ENCODE assay signal across 8 cellular contexts in the genomic region with DNA sequence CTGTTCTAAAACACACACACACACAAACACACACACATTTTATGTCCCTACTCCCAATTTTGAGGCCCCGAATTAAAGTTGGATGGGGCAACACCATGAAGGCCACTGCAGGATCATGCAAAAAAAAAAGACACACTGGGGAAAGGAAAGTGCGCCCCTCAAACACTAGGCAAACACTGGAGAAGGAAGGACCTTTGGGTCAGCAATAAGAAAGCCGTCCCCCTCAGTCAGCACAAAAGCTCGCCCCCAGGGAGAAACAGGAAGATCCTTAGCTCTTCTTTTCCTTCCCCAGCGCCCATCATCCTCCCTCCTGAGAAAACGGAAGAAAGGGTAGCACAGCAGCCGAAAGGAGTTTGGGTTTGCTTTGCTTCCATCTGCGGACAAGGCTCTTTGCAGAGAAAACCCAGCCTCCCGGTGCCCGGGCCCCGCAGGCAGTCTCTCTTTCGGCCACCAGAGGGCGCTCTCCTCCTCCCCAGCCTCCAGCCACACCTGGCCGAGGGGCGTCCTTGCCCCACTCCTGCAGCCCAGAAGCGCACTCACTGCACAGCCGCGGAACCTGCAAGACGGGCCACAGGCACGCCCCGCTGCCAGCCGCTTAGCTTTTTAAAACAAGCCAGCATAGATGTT.
DNase-seq lines count a peak whose midpoint lies in the region; ATAC-seq and TF ChIP-seq lines count a peak whose summit lies in the region.

No MANE protein-coding gene starts in this region.

- H3K27ac ChIP-seq in Panc1 (ENCODE audit: low read length), result no peak overlapping the region

- H3K36me3 Mint-ChIP-seq in activated T-helper 2 cell treated with anti-CD3 and anti-CD28 coated beads, Interferon-gamma antibody, Interleukin-2, Interleukin-4, amounts not matched to agents 10 μg/mL and 5 μg/mL and 100 μg/mL, durations not matched to agents 14 hours and 24 hours and 36 hours (ENCODE audit: low read depth), result no peaks in the 10 kb centered on the region
- H3K36me3 Mint-ChIP-seq in nephron progenitor cell (ENCODE audit: low read depth), result no peaks in the 10 kb centered on the region

- BruUV-seq in Panc1 (replicated peaks; lab: Mats Ljungman, UMichigan), result no TSS peak

- H3K4me3 Mint-ChIP-seq in activated T-helper 2 cell treated with anti-CD3 and anti-CD28 coated beads, Interferon-gamma antibody, Interleukin-2, Interleukin-4, amounts not matched to agents 10 μg/mL and 5 μg/mL and 100 μg/mL, durations not matched to agents 14 hours and 24 hours and 36 hours (ENCODE audit: low read depth), result no peak overlapping the region
- peak overlapping the region; percentile 77 for H3K4me3 Mint-ChIP-seq in nephron progenitor cell

- no peaks in the 10 kb centered on the region for H3K36me3 ChIP-seq in Panc1 (ENCODE audit: control insufficient read depth, insufficient read depth, low read length)

- POLR2A ChIA-PET in Panc1 (lab: Charles Lee), result no interaction called here

- no peaks in the 10 kb centered on the region for H3K9me3 ChIP-seq in Panc1 (ENCODE audit: control insufficient read depth, insufficient read depth, low read depth, low read length)

- peaks cover 32% of the 10 kb centered on the region for H3K27me3 Mint-ChIP-seq in activated T-helper 2 cell treated with anti-CD3 and anti-CD28 coated beads, Interferon-gamma antibody, Interleukin-2, Interleukin-4, amounts not matched to agents 10 μg/mL and 5 μg/mL and 100 μg/mL, durations not matched to agents 14 hours and 24 hours and 36 hours (ENCODE audit: low read depth)
- H3K27me3 Mint-ChIP-seq in nephron progenitor cell (ENCODE audit: low read depth, poor library complexity), result peaks cover 53% of the 10 kb centered on the region

- no peak overlapping the region for H3K27ac Mint-ChIP-seq in activated T-helper 2 cell treated with anti-CD3 and anti-CD28 coated beads, Interferon-gamma antibody, Interleukin-2, Interleukin-4, amounts not matched to agents 10 μg/mL and 5 μg/mL and 100 μg/mL, durations not matched to agents 14 hours and 24 hours and 36 hours
- no peak overlapping the region for H3K27ac Mint-ChIP-seq in nephron progenitor cell

- in situ Hi-C loops in Panc1 (cut with HindIII; ENCODE audit: low pct_unique_long_range_greater_than_20kb, low sequenced_read_pairs), result no loop called here

- H3K4me1 Mint-ChIP-seq in activated T-helper 2 cell treated with anti-CD3 and anti-CD28 coated beads, Interferon-gamma antibody, Interleukin-2, Interleukin-4, amounts not matched to agents 10 μg/mL and 5 μg/mL and 100 μg/mL, durations not matched to agents 14 hours and 24 hours and 36 hours (ENCODE audit: low read depth), result peaks cover 2% of the 10 kb centered on the region
- peaks cover 11% of the 10 kb centered on the region for H3K4me1 Mint-ChIP-seq in nephron progenitor cell

- H3K4me1 ChIP-seq in Panc1 (ENCODE audit: control insufficient read depth, insufficient read depth, low read length), result no peaks in the 10 kb centered on the region; the same call in 1 of the 2 replicates

- no peaks in the 10 kb centered on the region for H3K9me3 Mint-ChIP-seq in activated T-helper 2 cell treated with anti-CD3 and anti-CD28 coated beads, Interferon-gamma antibody, Interleukin-2, Interleukin-4, amounts not matched to agents 10 μg/mL and 5 μg/mL and 100 μg/mL, durations not matched to agents 14 hours and 24 hours and 36 hours
- H3K9me3 Mint-ChIP-seq in nephron progenitor cell, result no peaks in the 10 kb centered on the region

- no peaks in the 10 kb centered on the region for H3K27me3 ChIP-seq in Panc1 (ENCODE audit: control insufficient read depth, insufficient read depth, low read length)

- peak overlapping the region; percentile 17 to 37; a peak in 3 of 4 replicates for H3K4me3 ChIP-seq in Panc1 (ENCODE audit: low read depth in 2 of 2, low read length in 2 of 2)
- peak overlapping the region; percentile 54 for H3K4me3 ChIP-seq in fibroblast of villous mesenchyme (ENCODE audit: low read depth, low read length)

- intact Hi-C loops in Panc1 (cut with micrococcal nuclease; ENCODE audit: unreplicated experiment), result loop anchor here (2.0 kb wide), 1 partner anchor 549 kb away; no protein-coding TSS in a partner anchor
- intact Hi-C loops in activated T-helper 2 cell treated with anti-CD3 and anti-CD28 coated beads, Interferon-gamma antibody, Interleukin-2, Interleukin-4, amounts not matched to agents 10 μg/mL and 5 μg/mL and 100 μg/mL, durations not matched to agents 14 hours and 24 hours and 36 hours (cut with micrococcal nuclease), result loop anchor here (1.0 kb wide), 1 partner anchor 550 kb away; no protein-coding TSS in a partner anchor

- CTCF ChIA-PET in Panc1 (lab: Charles Lee), result interaction anchor here (0.6 kb wide), 2 partner anchors 35 to 220 kb away, joined by 5 to 8 read pairs; no protein-coding TSS in a partner anchor

- peak; percentile 66 for DNase-seq in COLO829 (ENCODE audit: low spot score)
- DNase-seq in HT1080 (ENCODE audit: low read depth), result peak; percentile 77
- DNase-seq in Panc1 (ENCODE audit: low read depth, low spot score), result peak; percentile 35
- peak; percentile 49 for DNase-seq in activated T-helper 2 cell treated with anti-CD3 and anti-CD28 coated beads, Interferon-gamma antibody, Interleukin-2, Interleukin-4, amounts not matched to agents 10 μg/mL and 5 μg/mL and 100 μg/mL, durations not matched to agents 14 hours and 24 hours and 36 hours (ENCODE audit: low spot score)
- DNase-seq in fibroblast of villous mesenchyme (ENCODE audit: low read depth), result peak; percentile 70
- DNase-seq in nephron progenitor cell, result peak; percentile 91
- peak; percentile 78 for DNase-seq in stimulated activated naive CD8-positive, alpha-beta T cell treated with anti-CD3 and anti-CD28 coated beads, Interleukin-15, Interleukin-2, amounts not matched to agents 100 U/mL and 50 U/mL, for 24 hours

- ATAC-seq in GM19468 (IDR thresholded peaks at IDR 0.05; ENCODE audit: extremely low read depth, unreplicated experiment), result peak; percentile 70
- ATAC-seq in Panc1, result peak; percentile 91
- peak; percentile 84 for ATAC-seq in stimulated activated naive CD8-positive, alpha-beta T cell treated with anti-CD3 and anti-CD28 coated beads, Interleukin-15, Interleukin-2, amounts not matched to agents 100 U/mL and 50 U/mL, for 24 hours

- peak; percentile 84 for TF ChIP-seq CTCF in Panc1 (IDR thresholded peaks at IDR 0.05)
- peak; percentile 97 for TF ChIP-seq CTCF in fibroblast of villous mesenchyme (IDR thresholded peaks at IDR 0.05; ENCODE audit: insufficient read depth, low read depth, low read length)
- TF ChIP-seq CTCF in nephron progenitor cell (IDR thresholded peaks at IDR 0.05), result peak; percentile 99

Comparison
In these comparisons a context has a peak if more than half of its experiments do, and no peak if none do; other contexts are left out.
1. DNase-seq: peak in every context shown above with its lines; median percentile 91 in nephron progenitor cell; 78 in stimulated activated naive CD8-positive, alpha-beta T cell treated with anti-CD3 and anti-CD28 coated beads, Interleukin-15, Interleukin-2, amounts not matched to agents 100 U/mL and 50 U/mL, for 24 hours; 77 in HT1080; 70 in fibroblast of villous mesenchyme; 66 in COLO829; 49 in activated T-helper 2 cell treated with anti-CD3 and anti-CD28 coated beads, Interferon-gamma antibody, Interleukin-2, Interleukin-4, amounts not matched to agents 10 μg/mL and 5 μg/mL and 100 μg/mL, durations not matched to agents 14 hours and 24 hours and 36 hours; 35 in Panc1.